ENCODE assay signal across 31 cellular contexts in genomic region chr9:87894998-87895625, GRCh38. TPM values are rescaled to one million over a fixed set of nuclear protein-coding genes. Genes with fewer than 3 reads are reported as not detected.
A peak's percentile ranks its signal among the peaks of the same experiment; 100 is the strongest.
DNase-seq lines count a peak whose midpoint lies in the region; ATAC-seq and TF ChIP-seq lines count a peak whose summit lies in the region.
"Had no signal": no experiment of that assay in that cellular context is flagged by ENCODE, and none has a peak within 500 bp of the region (broad histone marks: within the 10 kb centered on the region; RNA-seq: fewer than 3 reads in every experiment).

No MANE protein-coding gene starts in this region.

- no peak overlapping the region for H3K4me3 Mint-ChIP-seq in activated CD4-positive, alpha-beta T cell treated with anti-CD3 and anti-CD28 coated beads, Interleukin-2, amount 10 ng/mL, durations not matched to agents 24 days and 14 days
- H3K4me3 Mint-ChIP-seq in activated CD4-positive, alpha-beta memory T cell treated with anti-CD3 and anti-CD28 coated beads for 36 hours: no peak overlapping the region
- H3K4me3 Mint-ChIP-seq: activated naive CD8-positive, alpha-beta T cell treated with anti-CD3 and anti-CD28 coated beads for 36 hours; T-helper 1 cell treated with Interleukin-12 subunit alpha and Interleukin-12 subunit beta and Interleukin-4 antibody, amounts not matched to agents 30 μg/mL and 1 μg/mL, for 36 hours had no signal

- no peak overlapping the region for H3K4me3 ChIP-seq in fibroblast of mammary gland (ENCODE audit: control insufficient read depth, low read depth, low read length)
- H3K4me3 ChIP-seq: BLaER1, esophagus muscularis mucosa, SJSA1, smooth muscle cell, thyroid gland had no signal

- H3K36me3 Mint-ChIP-seq in activated CD4-positive, alpha-beta T cell treated with anti-CD3 and anti-CD28 coated beads, Interleukin-2, amount 10 ng/mL, durations not matched to agents 24 days and 14 days (ENCODE audit: low read depth): no peaks in the 10 kb centered on the region
- H3K36me3 Mint-ChIP-seq in activated CD4-positive, alpha-beta memory T cell treated with anti-CD3 and anti-CD28 coated beads for 36 hours: no peaks in the 10 kb centered on the region
- H3K36me3 Mint-ChIP-seq: activated naive CD8-positive, alpha-beta T cell treated with anti-CD3 and anti-CD28 coated beads for 36 hours had no signal

- no peak for ATAC-seq in HG02970 (IDR thresholded peaks at IDR 0.05; ENCODE audit: low FRiP score, unreplicated experiment)
- ATAC-seq: Panc1; stimulated activated naive CD8-positive, alpha-beta T cell treated with anti-CD3 and anti-CD28 coated beads, Interleukin-15, Interleukin-2, amounts not matched to agents 100 U/mL and 50 U/mL, for 24 hours had no signal

- TF ChIP-seq CTCF in fibroblast of mammary gland (conservative IDR thresholded peaks at IDR 0.05; ENCODE audit: control insufficient read depth, insufficient read depth, low read depth, low read length): peak; percentile 11

- H3K27me3 Mint-ChIP-seq in activated CD4-positive, alpha-beta T cell treated with anti-CD3 and anti-CD28 coated beads, Interleukin-2, amount 10 ng/mL, durations not matched to agents 24 days and 14 days: peaks cover 12% of the 10 kb centered on the region
- H3K27me3 Mint-ChIP-seq in activated CD4-positive, alpha-beta memory T cell treated with anti-CD3 and anti-CD28 coated beads for 36 hours: peaks cover 23% of the 10 kb centered on the region

- in situ Hi-C loops in SK-MEL-5 (cut with HindIII; ENCODE audit: low pct_unique_long_range_greater_than_20kb, low sequenced_read_pairs): no loop called here

- no peaks in the 10 kb centered on the region for H3K4me1 Mint-ChIP-seq in activated CD4-positive, alpha-beta T cell treated with anti-CD3 and anti-CD28 coated beads, Interleukin-2, amount 10 ng/mL, durations not matched to agents 24 days and 14 days
- H3K4me1 Mint-ChIP-seq in activated CD4-positive, alpha-beta memory T cell treated with anti-CD3 and anti-CD28 coated beads for 36 hours (ENCODE audit: low read depth): no peaks in the 10 kb centered on the region
- H3K4me1 Mint-ChIP-seq: activated naive CD8-positive, alpha-beta T cell treated with anti-CD3 and anti-CD28 coated beads for 36 hours had no signal

- no peak overlapping the region for H3K27ac Mint-ChIP-seq in activated CD4-positive, alpha-beta T cell treated with anti-CD3 and anti-CD28 coated beads, Interleukin-2, amount 10 ng/mL, durations not matched to agents 24 days and 14 days
- no peak overlapping the region for H3K27ac Mint-ChIP-seq in activated CD4-positive, alpha-beta memory T cell treated with anti-CD3 and anti-CD28 coated beads for 36 hours
- H3K27ac Mint-ChIP-seq: activated naive CD8-positive, alpha-beta T cell treated with anti-CD3 and anti-CD28 coated beads for 36 hours; activated T-helper 2 cell treated with anti-CD3 and anti-CD28 coated beads, Interferon-gamma antibody, Interleukin-2, Interleukin-4, amounts not matched to agents 10 μg/mL and 5 μg/mL and 100 μg/mL, durations not matched to agents 14 hours and 24 hours and 36 hours; T-helper 1 cell treated with Interleukin-12 subunit alpha and Interleukin-12 subunit beta and Interleukin-4 antibody, amounts not matched to agents 30 μg/mL and 1 μg/mL, for 36 hours had no signal

- intact Hi-C loops in activated CD4-positive, alpha-beta T cell treated with anti-CD3 and anti-CD28 coated beads, Interleukin-2, amount 10 ng/mL, durations not matched to agents 24 days and 14 days (cut with micrococcal nuclease): no loop called here
- intact Hi-C loops in activated CD4-positive, alpha-beta memory T cell treated with anti-CD3 and anti-CD28 coated beads for 36 hours (cut with micrococcal nuclease): no loop called here

- peaks cover 4% of the 10 kb centered on the region for H3K9me3 Mint-ChIP-seq in activated CD4-positive, alpha-beta T cell treated with anti-CD3 and anti-CD28 coated beads, Interleukin-2, amount 10 ng/mL, durations not matched to agents 24 days and 14 days
- peaks cover 3% of the 10 kb centered on the region for H3K9me3 Mint-ChIP-seq in activated CD4-positive, alpha-beta memory T cell treated with anti-CD3 and anti-CD28 coated beads for 36 hours
- H3K9me3 Mint-ChIP-seq: activated T-helper 2 cell treated with anti-CD3 and anti-CD28 coated beads, Interferon-gamma antibody, Interleukin-2, Interleukin-4, amounts not matched to agents 10 μg/mL and 5 μg/mL and 100 μg/mL, durations not matched to agents 14 hours and 24 hours and 36 hours; T-helper 1 cell treated with Interleukin-12 subunit alpha and Interleukin-12 subunit beta and Interleukin-4 antibody, amounts not matched to agents 30 μg/mL and 1 μg/mL, for 36 hours had no signal

- POLR2A ChIA-PET in activated CD4-positive, alpha-beta memory T cell treated with anti-CD3 and anti-CD28 coated beads for 36 hours (lab: Charles Lee): no interaction called here

- CTCF ChIA-PET in activated CD4-positive, alpha-beta memory T cell treated with anti-CD3 and anti-CD28 coated beads for 36 hours (lab: Charles Lee): no interaction called here

- peak; percentile 30 for DNase-seq in activated CD4-positive, alpha-beta T cell treated with anti-CD3 and anti-CD28 coated beads, Interleukin-2, amount 10 ng/mL, durations not matched to agents 24 days and 14 days
- no peak for DNase-seq in activated CD4-positive, alpha-beta T cell treated with anti-CD3 and anti-CD28 coated beads, Interleukin-2, amount 50 U/mL, for 48 hours
- peak; percentile 23 for DNase-seq in SK-MEL-5 (ENCODE audit: low read depth, low spot score)
- no peak for DNase-seq in fibroblast of mammary gland (ENCODE audit: low read depth)
- no peak for DNase-seq in activated CD4-positive, alpha-beta memory T cell treated with anti-CD3 and anti-CD28 coated beads for 36 hours
- DNase-seq in RKO (ENCODE audit: low spot score): no peak
- no peak for DNase-seq in hippocampal formation (lab: John Stamatoyannopoulos, UW)
- DNase-seq: 8988T; activated CD4-positive, alpha-beta T cell treated with anti-CD3 and anti-CD28 coated beads, Interleukin-2, amount 50 U/mL, for 1 hour; activated CD8-positive, alpha-beta memory T cell treated with anti-CD3 and anti-CD28 coated beads, Interleukin-2, amount 50 U/mL, for 4 hours; activated naive CD8-positive, alpha-beta T cell treated with anti-CD3 and anti-CD28 coated beads for 36 hours; effector memory CD4-positive, alpha-beta T cell; mammary epithelial cell; NCI-H1092 treated with DMSO at 0.1 percent for 48 hours; NCI-H1930; NCI-H446 treated with DMSO at 0.1 percent for 48 hours; nucleus accumbens; stimulated activated CD4-positive, alpha-beta T cell treated with anti-CD3 and anti-CD28 coated beads, Interleukin-2, amount 100 ng/mL, for 48 hours; stimulated activated naive CD8-positive, alpha-beta T cell treated with anti-CD3 and anti-CD28 coated beads, Interleukin-15, Interleukin-2, amounts not matched to agents 100 U/mL and 50 U/mL, for 24 hours; thyroid gland had no signal

RNA-seq across cellular contexts. Expression of gene SPATA31E1, which starts 12.4 kb away (rescaled TPM):
- total RNA-seq in activated CD4-positive, alpha-beta T cell treated with anti-CD3 and anti-CD28 coated beads, Interleukin-2, amount 10 ng/mL, durations not matched to agents 24 days and 14 days: not detected in 2 replicates
- total RNA-seq in SK-MEL-5 (2014; rRNA removed; shearing (Covaris generic)): not detected in 2 replicates
- polyA plus RNA-seq in SK-MEL-5 (2015; cell fraction: cytosol; rRNA removed): not detected in 2 replicates
- not detected in 2 replicates for polyA plus RNA-seq in SK-MEL-5 (2015; cell fraction: nucleus; rRNA removed)
- total RNA-seq in activated CD4-positive, alpha-beta memory T cell treated with anti-CD3 and anti-CD28 coated beads for 36 hours: not detected
- total RNA-seq: activated naive CD8-positive, alpha-beta T cell treated with anti-CD3 and anti-CD28 coated beads for 36 hours; activated T-helper 2 cell treated with anti-CD3 and anti-CD28 coated beads, Interferon-gamma antibody, Interleukin-2, Interleukin-4, amounts not matched to agents 10 μg/mL and 5 μg/mL and 100 μg/mL, durations not matched to agents 14 hours and 24 hours and 36 hours; astrocyte; Caco-2; Daoy; esophagus muscularis mucosa; mammary epithelial cell; smooth muscle cell had no signal
- polyA plus RNA-seq: mammary epithelial cell, smooth muscle cell had no signal

RNA-seq across cellular contexts. Expression of gene SPATA31C1, which starts 22.6 kb away (rescaled TPM):
- total RNA-seq in activated CD4-positive, alpha-beta T cell treated with anti-CD3 and anti-CD28 coated beads, Interleukin-2, amount 10 ng/mL, durations not matched to agents 24 days and 14 days: not detected in 2 replicates
- not detected in 2 replicates for total RNA-seq in SK-MEL-5 (2014; rRNA removed; shearing (Covaris generic))
- not detected in 2 replicates for polyA plus RNA-seq in SK-MEL-5 (2015; cell fraction: cytosol; rRNA removed)
- not detected in 2 replicates for polyA plus RNA-seq in SK-MEL-5 (2015; cell fraction: nucleus; rRNA removed)
- total RNA-seq in activated CD4-positive, alpha-beta memory T cell treated with anti-CD3 and anti-CD28 coated beads for 36 hours: not detected
- total RNA-seq: activated naive CD8-positive, alpha-beta T cell treated with anti-CD3 and anti-CD28 coated beads for 36 hours; activated T-helper 2 cell treated with anti-CD3 and anti-CD28 coated beads, Interferon-gamma antibody, Interleukin-2, Interleukin-4, amounts not matched to agents 10 μg/mL and 5 μg/mL and 100 μg/mL, durations not matched to agents 14 hours and 24 hours and 36 hours; astrocyte; Caco-2; Daoy; esophagus muscularis mucosa; mammary epithelial cell; SJSA1; smooth muscle cell; thyroid gland had no signal
- polyA plus RNA-seq: mammary epithelial cell, smooth muscle cell had no signal

Comparison
In these comparisons a context has a peak if more than half of its experiments do, and no peak if none do; other contexts are left out.
1. DNase-seq: peak in activated CD4-positive, alpha-beta T cell treated with anti-CD3 and anti-CD28 coated beads, Interleukin-2, amount 10 ng/mL, durations not matched to agents 24 days and 14 days (single experiment) and SK-MEL-5 (single experiment); none in activated CD4-positive, alpha-beta T cell treated with anti-CD3 and anti-CD28 coated beads, Interleukin-2, amount 50 U/mL, for 48 hours (0 of 2), fibroblast of mammary gland (single experiment), activated CD4-positive, alpha-beta memory T cell treated with anti-CD3 and anti-CD28 coated beads for 36 hours (single experiment), RKO (single experiment) and hippocampal formation (0 of 2).